In genomic region chr2:212912445-212913103, GRCh38 we compare ENCODE assay signal across 12 cellular contexts.
A peak's percentile ranks its signal among the peaks of the same experiment; 100 is the strongest.
DNase-seq lines count a peak whose midpoint lies in the region; ATAC-seq, FAIRE-seq and TF ChIP-seq lines count a peak whose summit lies in the region.
"Had no signal": no experiment of that assay in that cellular context is flagged by ENCODE, and none has a peak within 500 bp of the region (broad histone marks: within the 10 kb centered on the region; RNA-seq: fewer than 3 reads in every experiment).

No MANE protein-coding gene starts in this region.

- DNase-seq in GM03348 (ENCODE audit: low spot score) (peak; percentile 53), RWPE1 (ENCODE audit: low spot score) (peak; percentile 82), fibroblast of peridontal ligament (ENCODE audit: extremely low read depth) (peak; percentile 85), prostate gland (ENCODE audit: low spot score) (peak; percentile 46), frontal cortex (ENCODE audit: low spot score in 2 of 2) (no peak), NCI-H2171 treated with DMSO at 0.1 percent for 48 hours (lab: John Stamatoyannopoulos, UW) (no peak), activated gamma-delta T cell (lab: John Stamatoyannopoulos, UW) (no peak)
- DNase-seq: NCI-H82 had no signal

- TF ChIP-seq POLR2A in prostate gland (IDR thresholded peaks at IDR 0.05) = no peak

- H3K4me3 ChIP-seq in prostate gland = no peak overlapping the region
- H3K4me3 ChIP-seq: ascending aorta had no signal

- no peak for FAIRE-seq in frontal cortex (lab: Jason Lieb, UNC)

- ATAC-seq in HG02642 (IDR thresholded peaks at IDR 0.05; ENCODE audit: poor library complexity, unreplicated experiment) = no peak
- ATAC-seq: activated CD4-positive, CD25-positive, alpha-beta regulatory T cell treated with anti-CD3 and anti-CD28 coated beads, Interleukin-2, amount 50 U/mL, for 24 hours had no signal

- WGBS in prostate gland = 41% methylated on average over 7 of the region's 7 CpGs

- intact Hi-C loops in prostate gland (cut with DNase I) = no loop called here

- POLR2A ChIA-PET in RWPE1 (lab: Yijun Ruan, JAX; ENCODE audit: low non-redundant PET) = no interaction called here

- no peaks in the 10 kb centered on the region for H3K9me3 ChIP-seq in prostate gland
- H3K9me3 ChIP-seq: ascending aorta had no signal

- H3K27me3 ChIP-seq in prostate gland (replicated peaks; ENCODE audit: insufficient read depth) = no peaks in the 10 kb centered on the region
- H3K27me3 ChIP-seq: ascending aorta had no signal

- H3K27ac ChIP-seq in RWPE1 = no peak overlapping the region
- peak overlapping the region; percentile 45 to 59 for H3K27ac ChIP-seq in prostate gland
- H3K27ac ChIP-seq: ascending aorta, HL-60 had no signal

- H3K36me3 ChIP-seq in prostate gland = no peaks in the 10 kb centered on the region
- H3K36me3 ChIP-seq: ascending aorta had no signal

- CTCF ChIA-PET in RWPE1 (lab: Yijun Ruan, JAX) = no interaction called here

- H3K4me1 ChIP-seq in prostate gland (replicated peaks) = peaks cover 5% of the 10 kb centered on the region
- H3K4me1 ChIP-seq: ascending aorta had no signal

- TF ChIP-seq CTCF in RWPE1 (conservative IDR thresholded peaks at IDR 0.05; ENCODE audit: low read depth) = no peak
- TF ChIP-seq CTCF in prostate gland (IDR thresholded peaks at IDR 0.05) = no peak

Comparison
In these comparisons a context has a peak if more than half of its experiments do, and no peak if none do; other contexts are left out.
1. DNase-seq: peak in GM03348 (single experiment), RWPE1 (single experiment), fibroblast of peridontal ligament (single experiment) and prostate gland (single experiment); none in frontal cortex (0 of 2), NCI-H2171 treated with DMSO at 0.1 percent for 48 hours (single experiment) and activated gamma-delta T cell (single experiment).